In the genomic region with DNA sequence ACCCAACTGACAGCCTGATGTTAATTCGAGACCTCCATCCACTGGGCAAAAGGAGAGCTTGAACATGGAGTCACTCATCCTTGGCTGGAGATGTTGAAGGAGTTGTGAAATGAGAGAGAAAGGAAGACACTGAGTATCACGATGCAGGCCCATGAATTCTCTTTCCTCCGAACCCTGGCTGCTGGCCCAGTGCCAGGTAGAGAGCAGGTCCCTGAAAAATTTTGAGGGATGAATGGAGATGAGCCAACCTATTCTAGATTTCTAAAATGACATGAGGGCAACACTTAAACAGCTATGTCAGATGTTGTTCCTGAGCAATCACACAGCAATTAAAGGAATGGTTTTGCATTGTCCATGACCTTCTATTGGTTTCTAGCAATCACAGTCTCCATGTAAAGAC, we compare ENCODE assay signal across 19 cellular contexts.
DNase-seq lines count a peak whose midpoint lies in the region; ATAC-seq, FAIRE-seq and TF ChIP-seq lines count a peak whose summit lies in the region.
"Had no signal": no experiment of that assay in that cellular context is flagged by ENCODE, and none has a peak within 500 bp of the region (broad histone marks: within the 10 kb centered on the region; RNA-seq: fewer than 3 reads in every experiment).

No MANE protein-coding gene starts in this region.

- CTCF ChIA-PET in K562 (lab: Yijun Ruan, JAX; ENCODE audit: low intra/inter-chr PET ratio) = no interaction called here

- no peak for TF ChIP-seq EP300 in K562 (IDR thresholded peaks at IDR 0.05; ENCODE audit: low read length)

- H3K4me2 ChIP-seq in K562 (ENCODE audit: insufficient read depth, low read length) (no peak overlapping the region), osteoblast (ENCODE audit: insufficient read depth, low read length) (no peak overlapping the region)

- peaks cover 3% of the 10 kb centered on the region; the same call in 1 of the 2 replicates for H4K20me1 ChIP-seq in K562 (replicated peaks; ENCODE audit: control insufficient read depth, insufficient read depth, low read length)
- peaks cover 3% of the 10 kb centered on the region for H4K20me1 ChIP-seq in osteoblast (ENCODE audit: insufficient read depth, low read length)

- no peak for TF ChIP-seq RAD21 in K562 (CRISPR knock-in tag; conservative IDR thresholded peaks at IDR 0.05 in 1 of 2, IDR thresholded peaks at IDR 0.05 in 1 of 2)

- no peak overlapping the region for H3K4me3 ChIP-seq in K562
- no peak overlapping the region for H3K4me3 ChIP-seq in thyroid gland (replicated peaks in 1 of 3)
- H3K4me3 ChIP-seq in osteoblast (ENCODE audit: insufficient read depth, low read length) = no peak overlapping the region
- H3K4me3 ChIP-seq: HAP-1 had no signal

- H2AFZ ChIP-seq in K562 (ENCODE audit: low read depth, low read length) = no peak overlapping the region
- no peak overlapping the region for H2AFZ ChIP-seq in osteoblast (ENCODE audit: low read length)

- H3K9me3 ChIP-seq in K562 (replicated peaks; ENCODE audit: control insufficient read depth, insufficient read depth, low read depth, low read length) = no peaks in the 10 kb centered on the region
- H3K9me3 ChIP-seq in thyroid gland = no peaks in the 10 kb centered on the region
- H3K9me3 ChIP-seq in osteoblast (ENCODE audit: low read depth, low read length) = no peaks in the 10 kb centered on the region
- H3K9me3 ChIP-seq: HAP-1 had no signal

- in situ Hi-C loops in K562 (cut with MboI) = no loop called here

- H3K27ac ChIP-seq in K562 (ENCODE audit: extremely low read depth, low read depth, low read length) = no peak overlapping the region
- H3K27ac ChIP-seq in thyroid gland = peak overlapping the region in 2 of 3 donors; percentile 50
- no peak overlapping the region for H3K27ac ChIP-seq in osteoblast (ENCODE audit: low read depth, low read length)

- FAIRE-seq in K562 (lab: Jason Lieb, UNC) = peak; percentile 6
- FAIRE-seq: GM12891, GM18507, H54 had no signal

- POLR2A ChIA-PET in K562 (lab: Yijun Ruan, JAX) = no interaction called here

- intact Hi-C loops in cardiac septum (cut with DNase I) = no loop called here
- intact Hi-C loops in Right ventricle myocardium superior (cut with DNase I) = no loop called here
- intact Hi-C loops in K562 (cut with micrococcal nuclease) = no loop called here
- intact Hi-C loops in thyroid gland (cut with DNase I) = no loop called here

- no peak for ATAC-seq in Right ventricle myocardium superior (ENCODE audit: poor library complexity)
- no peak for ATAC-seq in K562

- 0% methylated on average over 3 of the region's 3 CpGs for WGBS in K562 (ENCODE audit: insufficient coverage, low coverage, missing lambda C conversion rate)
- 53 to 61% methylated on average over 3 of the region's 3 CpGs for WGBS in thyroid gland, 2 donors

- TF ChIP-seq POLR2A in K562 (conservative IDR thresholded peaks at IDR 0.05) (no peak), thyroid gland (IDR thresholded peaks at IDR 0.05) (no peak)

- no TSS peak for BruUV-seq in K562 (replicated peaks; lab: Mats Ljungman, UMichigan)

- peak; percentile 35 for DNase-seq in cardiac septum (ENCODE audit: low spot score)
- no peak for DNase-seq in Right ventricle myocardium superior
- DNase-seq in K562 (ENCODE audit: extremely low read depth in 1 of 4, low spot score in 3 of 4) = no peak
- DNase-seq in thyroid gland = no peak
- DNase-seq in middle frontal gyrus (ENCODE audit: extremely low spot score, low spot score) = no peak
- DNase-seq in osteoblast (ENCODE audit: insufficient read length, low spot score, missing footprints) = no peak
- DNase-seq: C1 segment of cervical spinal cord; Calu3; CD4-positive, alpha-beta memory T cell; COR-L47; DMS53; DMS79 treated with DMSO at 0.1 percent for 48 hours; GF-D8; GOT3; HFFc6 had no signal

- no peaks in the 10 kb centered on the region for H3K9me1 ChIP-seq in K562 (ENCODE audit: control insufficient read depth, insufficient read depth, low read length)

- no peaks in the 10 kb centered on the region for H3K79me2 ChIP-seq in K562 (ENCODE audit: control insufficient read depth, insufficient read depth, low read length)
- H3K79me2 ChIP-seq in osteoblast (ENCODE audit: insufficient read depth, low read length) = no peaks in the 10 kb centered on the region

- no peaks in the 10 kb centered on the region for H3K4me1 ChIP-seq in K562 (replicated peaks in 1 of 2; ENCODE audit: control insufficient read depth in 2 of 2, insufficient read depth in 2 of 2, low read length in 2 of 2)
- peaks cover 24 to 39% of the 10 kb centered on the region in 2 donors for H3K4me1 ChIP-seq in thyroid gland
- peaks cover 12% of the 10 kb centered on the region for H3K4me1 ChIP-seq in osteoblast (ENCODE audit: insufficient read depth, low read length)
- H3K4me1 ChIP-seq: HAP-1 had no signal

- H3K27me3 ChIP-seq in K562 (ENCODE audit: control insufficient read depth in 2 of 2, insufficient read depth in 2 of 2, low read length in 2 of 2) = peaks cover 0 to 4% of the 10 kb centered on the region in 2 experiments; a peak in 1 of 5 replicates
- H3K27me3 ChIP-seq in thyroid gland = no peaks in the 10 kb centered on the region
- peaks cover 48% of the 10 kb centered on the region for H3K27me3 ChIP-seq in osteoblast (ENCODE audit: insufficient read depth, low read length)

- no peak for TF ChIP-seq CTCF in K562 (IDR thresholded peaks at IDR 0.05 in 2 of 3, conservative IDR thresholded peaks at IDR 0.05 in 1 of 3; ENCODE audit: insufficient read depth in 2 of 3, low read depth in 1 of 3, low read length in 3 of 3)
- TF ChIP-seq CTCF in thyroid gland (IDR thresholded peaks at IDR 0.05) = no peak
- TF ChIP-seq CTCF in osteoblast (IDR thresholded peaks at IDR 0.05; ENCODE audit: extremely low read depth, low read depth, low read length) = no peak

- H3K9ac ChIP-seq in K562 (ENCODE audit: insufficient read depth in 1 of 2, low read depth in 2 of 2, low read length in 2 of 2) = no peak overlapping the region

- H3K36me3 ChIP-seq in K562 (ENCODE audit: control insufficient read depth, insufficient read depth, low read length) (no peaks in the 10 kb centered on the region), thyroid gland (no peaks in the 10 kb centered on the region), osteoblast (ENCODE audit: insufficient read depth, low read length) (no peaks in the 10 kb centered on the region)
- H3K36me3 ChIP-seq: HAP-1 had no signal

TF ChIP-seq in K562, 482 proteins besides CTCF, POLR2A, EP300 and RAD21:
- no peak for TF ChIP-seq PRPF4 (IDR thresholded peaks at IDR 0.05; ENCODE audit: insufficient read depth, low read depth, low read length, poor library complexity, severe bottlenecking)
- TF ChIP-seq MCM5 (IDR thresholded peaks at IDR 0.05; ENCODE audit: low read depth) = no peak
- TF ChIP-seq NFIC (IDR thresholded peaks at IDR 0.05) = peak; percentile 86
- TF ChIP-seq RBM34 (IDR thresholded peaks at IDR 0.05; ENCODE audit: borderline replicate concordance, insufficient read depth, low read length) = no peak
- TF ChIP-seq, protein P1, sequence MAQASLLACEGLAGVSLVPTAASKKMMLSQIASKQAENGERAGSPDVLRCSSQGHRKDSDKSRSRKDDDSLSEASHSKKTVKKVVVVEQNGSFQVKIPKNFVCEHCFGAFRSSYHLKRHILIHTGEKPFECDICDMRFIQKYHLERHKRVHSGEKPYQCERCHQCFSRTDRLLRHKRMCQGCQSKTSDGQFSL (CRISPR knock-in tag; IDR thresholded peaks at IDR 0.05) = no peak
- TF ChIP-seq, protein P1 (tag; IDR thresholded peaks at IDR 0.05) = no peak
- peak; percentile 51; the same call in 1 of the 2 replicates for TF ChIP-seq NFIX (CRISPR knock-in tag; IDR thresholded peaks at IDR 0.05; ENCODE audit: low read depth)

Comparison
In these comparisons a context has a peak if more than half of its experiments do, and no peak if none do; other contexts are left out.
1. H3K27ac ChIP-seq: peak in thyroid gland (2 of 3); none in K562 (single experiment) and osteoblast (single experiment).